20 cellular contexts compared by ENCODE assay signal in the genomic region with DNA sequence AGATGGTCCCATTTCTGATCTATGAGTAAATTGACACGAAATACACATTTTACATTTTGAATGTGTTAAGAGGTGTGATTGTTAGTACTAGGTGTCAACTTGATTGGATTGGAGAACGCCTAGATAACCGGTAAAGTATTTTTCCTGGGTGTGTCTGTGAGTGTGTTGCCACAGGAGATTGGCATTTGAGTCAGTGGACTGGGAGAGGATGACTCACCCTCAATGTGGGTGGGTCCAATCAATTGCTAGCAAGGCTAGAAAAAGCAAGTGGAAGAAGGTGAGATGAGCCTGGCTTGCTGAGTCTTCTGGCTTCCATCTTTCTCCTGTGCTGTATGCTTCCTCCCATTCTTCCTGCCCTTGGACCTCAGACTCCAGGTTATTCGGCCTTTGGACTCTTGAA.
DNase-seq lines count a peak whose midpoint lies in the region; ATAC-seq and TF ChIP-seq lines count a peak whose summit lies in the region.
"Had no signal": no experiment of that assay in that cellular context is flagged by ENCODE, and none has a peak within 500 bp of the region (broad histone marks: within the 10 kb centered on the region; RNA-seq: fewer than 3 reads in every experiment).

No MANE protein-coding gene starts in this region.

- no peaks in the 10 kb centered on the region for H3F3A ChIP-seq in GM23338 (replicated peaks; ENCODE audit: low read depth)

- ATAC-seq in GM23338 (no peak), mucosa of descending colon (peak; percentile 47), HG02798 (IDR thresholded peaks at IDR 0.05; ENCODE audit: poor library complexity, unreplicated experiment) (no peak)
- ATAC-seq in stimulated activated effector memory CD8-positive, alpha-beta T cell treated with anti-CD3 and anti-CD28 coated beads, Interleukin-12 subunit alpha, Interleukin-12 subunit beta, amount 100 ng/mL, for 72 hours, result no peak
- ATAC-seq: activated naive CD8-positive, alpha-beta T cell treated with anti-CD3 and anti-CD28 coated beads, Interleukin-2, amount 50 U/mL, for 24 hours; right cardiac atrium had no signal

- no peaks in the 10 kb centered on the region; the same call in 1 of the 2 replicates for H3K9me2 ChIP-seq in GM23338 (ENCODE audit: insufficient read depth)

- no peak overlapping the region for H3K4me2 ChIP-seq in GM23338

- no peaks in the 10 kb centered on the region for H4K20me1 ChIP-seq in GM23338 (replicated peaks; ENCODE audit: insufficient read depth)

- no peaks in the 10 kb centered on the region for H3K27me3 ChIP-seq in GM23338 (ENCODE audit: insufficient read depth)
- H3K27me3 ChIP-seq: SJSA1 had no signal

- no peaks in the 10 kb centered on the region for H3K9me3 Mint-ChIP-seq in GM23338
- peaks cover 50% of the 10 kb centered on the region for H3K9me3 Mint-ChIP-seq in activated T-helper 2 cell treated with anti-CD3 and anti-CD28 coated beads, Interferon-gamma antibody, Interleukin-2, Interleukin-4, amounts not matched to agents 10 μg/mL and 5 μg/mL and 100 μg/mL, durations not matched to agents 14 hours and 24 hours and 36 hours
- peaks cover 26% of the 10 kb centered on the region for H3K9me3 Mint-ChIP-seq in stimulated activated effector memory CD8-positive, alpha-beta T cell treated with anti-CD3 and anti-CD28 coated beads, Interleukin-12 subunit alpha, Interleukin-12 subunit beta, amount 100 ng/mL, for 72 hours

- H3K27me3 Mint-ChIP-seq in GM23338 (ENCODE audit: insufficient read depth, low read depth, poor library complexity), result peaks cover 2% of the 10 kb centered on the region
- no peaks in the 10 kb centered on the region for H3K27me3 Mint-ChIP-seq in activated T-helper 2 cell treated with anti-CD3 and anti-CD28 coated beads, Interferon-gamma antibody, Interleukin-2, Interleukin-4, amounts not matched to agents 10 μg/mL and 5 μg/mL and 100 μg/mL, durations not matched to agents 14 hours and 24 hours and 36 hours (ENCODE audit: low read depth)
- H3K27me3 Mint-ChIP-seq: activated naive CD8-positive, alpha-beta T cell treated with anti-CD3 and anti-CD28 coated beads, Interleukin-2, amount 50 U/mL, for 24 hours; B cell; naive B cell; stimulated activated naive CD8-positive, alpha-beta T cell treated with anti-CD3 and anti-CD28 coated beads, Interleukin-15, Interleukin-2, amounts not matched to agents 100 ng/mL and 50 ng/mL, for 24 hours had no signal

- peaks cover 1% of the 10 kb centered on the region; the same call in 2 of the 3 replicates for H3K4me1 Mint-ChIP-seq in GM23338
- H3K4me1 Mint-ChIP-seq in activated T-helper 2 cell treated with anti-CD3 and anti-CD28 coated beads, Interferon-gamma antibody, Interleukin-2, Interleukin-4, amounts not matched to agents 10 μg/mL and 5 μg/mL and 100 μg/mL, durations not matched to agents 14 hours and 24 hours and 36 hours (ENCODE audit: low read depth), result no peaks in the 10 kb centered on the region
- H3K4me1 Mint-ChIP-seq in stimulated activated effector memory CD8-positive, alpha-beta T cell treated with anti-CD3 and anti-CD28 coated beads, Interleukin-12 subunit alpha, Interleukin-12 subunit beta, amount 100 ng/mL, for 72 hours, result no peaks in the 10 kb centered on the region
- H3K4me1 Mint-ChIP-seq: activated naive CD8-positive, alpha-beta T cell treated with anti-CD3 and anti-CD28 coated beads, Interleukin-2, amount 50 U/mL, for 24 hours; B cell; naive B cell had no signal

- TF ChIP-seq CTCF in GM23338 (conservative IDR thresholded peaks at IDR 0.05; ENCODE audit: low read depth in 2 of 2), result no peak
- no peak for TF ChIP-seq CTCF in epithelial cell of proximal tubule (conservative IDR thresholded peaks at IDR 0.05; ENCODE audit: low read depth, low read length)
- TF ChIP-seq CTCF in mucosa of descending colon (IDR thresholded peaks at IDR 0.05), result no peak

- H3K4me1 ChIP-seq in GM23338 (ENCODE audit: insufficient read depth) (no peaks in the 10 kb centered on the region), mucosa of descending colon (ENCODE audit: low read depth) (no peaks in the 10 kb centered on the region)
- H3K4me1 ChIP-seq: SJSA1 had no signal

- H3K36me3 Mint-ChIP-seq in GM23338 (ENCODE audit: low read depth), result no peaks in the 10 kb centered on the region
- no peaks in the 10 kb centered on the region for H3K36me3 Mint-ChIP-seq in activated T-helper 2 cell treated with anti-CD3 and anti-CD28 coated beads, Interferon-gamma antibody, Interleukin-2, Interleukin-4, amounts not matched to agents 10 μg/mL and 5 μg/mL and 100 μg/mL, durations not matched to agents 14 hours and 24 hours and 36 hours (ENCODE audit: low read depth)
- no peaks in the 10 kb centered on the region for H3K36me3 Mint-ChIP-seq in stimulated activated effector memory CD8-positive, alpha-beta T cell treated with anti-CD3 and anti-CD28 coated beads, Interleukin-12 subunit alpha, Interleukin-12 subunit beta, amount 100 ng/mL, for 72 hours
- H3K36me3 Mint-ChIP-seq: naive B cell had no signal

- DNase-seq in GM23338 (ENCODE audit: low spot score), result no peak
- peak; percentile 60 for DNase-seq in NCI-H460 (ENCODE audit: extremely low read depth, low read depth)
- DNase-seq in epithelial cell of proximal tubule (ENCODE audit: low read depth), result peak; percentile 48
- no peak for DNase-seq in mucosa of descending colon
- no peak for DNase-seq in activated T-helper 2 cell treated with anti-CD3 and anti-CD28 coated beads, Interferon-gamma antibody, Interleukin-2, Interleukin-4, amounts not matched to agents 10 μg/mL and 5 μg/mL and 100 μg/mL, durations not matched to agents 14 hours and 24 hours and 36 hours (ENCODE audit: low spot score)
- no peak for DNase-seq in stimulated activated effector memory CD8-positive, alpha-beta T cell treated with anti-CD3 and anti-CD28 coated beads, Interleukin-12 subunit alpha, Interleukin-12 subunit beta, amount 100 ng/mL, for 72 hours (ENCODE audit: low spot score in 2 of 2)
- DNase-seq in NCI-H1105 (lab: John Stamatoyannopoulos, UW), result no peak
- DNase-seq: activated CD8-positive, alpha-beta memory T cell treated with anti-CD3 and anti-CD28 coated beads, Interleukin-2, amount 50 U/mL, for 48 hours; activated naive CD8-positive, alpha-beta T cell treated with anti-CD3 and anti-CD28 coated beads, Interleukin-2, amount 50 U/mL, for 24 hours; cortex of kidney; DMS79 treated with DMSO at 0.1 percent for 48 hours; kidney; naive B cell; NCI-H2029 treated with DMSO at 0.1 percent for 48 hours; right cardiac atrium had no signal

- no peak overlapping the region for H3K27ac Mint-ChIP-seq in GM23338
- no peak overlapping the region for H3K27ac Mint-ChIP-seq in activated T-helper 2 cell treated with anti-CD3 and anti-CD28 coated beads, Interferon-gamma antibody, Interleukin-2, Interleukin-4, amounts not matched to agents 10 μg/mL and 5 μg/mL and 100 μg/mL, durations not matched to agents 14 hours and 24 hours and 36 hours
- no peak overlapping the region for H3K27ac Mint-ChIP-seq in stimulated activated effector memory CD8-positive, alpha-beta T cell treated with anti-CD3 and anti-CD28 coated beads, Interleukin-12 subunit alpha, Interleukin-12 subunit beta, amount 100 ng/mL, for 72 hours
- H3K27ac Mint-ChIP-seq: activated naive CD8-positive, alpha-beta T cell treated with anti-CD3 and anti-CD28 coated beads, Interleukin-2, amount 50 U/mL, for 24 hours; B cell; naive B cell; stimulated activated naive CD8-positive, alpha-beta T cell treated with anti-CD3 and anti-CD28 coated beads, Interleukin-15, Interleukin-2, amounts not matched to agents 100 ng/mL and 50 ng/mL, for 24 hours had no signal

- H3K36me3 ChIP-seq in GM23338 (ENCODE audit: insufficient read depth) (no peaks in the 10 kb centered on the region), mucosa of descending colon (ENCODE audit: low read depth) (no peaks in the 10 kb centered on the region)
- H3K36me3 ChIP-seq: SJSA1 had no signal

- no peak overlapping the region for H3K27ac ChIP-seq in GM23338 (ENCODE audit: low read depth)
- H3K27ac ChIP-seq: SJSA1, VCaP had no signal

- H3K9me3 ChIP-seq in mucosa of descending colon, result no peaks in the 10 kb centered on the region
- H3K9me3 ChIP-seq: SJSA1 had no signal

- no peak overlapping the region for H3K4me3 ChIP-seq in GM23338
- H3K4me3 ChIP-seq in epithelial cell of proximal tubule (ENCODE audit: low read depth, low read length), result no peak overlapping the region
- no peak overlapping the region for H3K4me3 ChIP-seq in mucosa of descending colon
- H3K4me3 ChIP-seq: SJSA1 had no signal

- H3K4me3 Mint-ChIP-seq in GM23338, result no peak overlapping the region
- H3K4me3 Mint-ChIP-seq in activated T-helper 2 cell treated with anti-CD3 and anti-CD28 coated beads, Interferon-gamma antibody, Interleukin-2, Interleukin-4, amounts not matched to agents 10 μg/mL and 5 μg/mL and 100 μg/mL, durations not matched to agents 14 hours and 24 hours and 36 hours (ENCODE audit: low read depth), result no peak overlapping the region
- no peak overlapping the region for H3K4me3 Mint-ChIP-seq in stimulated activated effector memory CD8-positive, alpha-beta T cell treated with anti-CD3 and anti-CD28 coated beads, Interleukin-12 subunit alpha, Interleukin-12 subunit beta, amount 100 ng/mL, for 72 hours
- H3K4me3 Mint-ChIP-seq: activated naive CD8-positive, alpha-beta T cell treated with anti-CD3 and anti-CD28 coated beads, Interleukin-2, amount 50 U/mL, for 24 hours; B cell; naive B cell; stimulated activated naive CD8-positive, alpha-beta T cell treated with anti-CD3 and anti-CD28 coated beads, Interleukin-15, Interleukin-2, amounts not matched to agents 100 ng/mL and 50 ng/mL, for 24 hours had no signal

- intact Hi-C loops in mucosa of descending colon (cut with DNase I, micrococcal nuclease), result no loop called here
- intact Hi-C loops in activated T-helper 2 cell treated with anti-CD3 and anti-CD28 coated beads, Interferon-gamma antibody, Interleukin-2, Interleukin-4, amounts not matched to agents 10 μg/mL and 5 μg/mL and 100 μg/mL, durations not matched to agents 14 hours and 24 hours and 36 hours (cut with micrococcal nuclease), result no loop called here

- H3K79me2 ChIP-seq in GM23338 (replicated peaks; ENCODE audit: insufficient read depth), result no peaks in the 10 kb centered on the region

- peak overlapping the region; percentile 28; the same call in 1 of the 2 replicates for H2AFZ ChIP-seq in GM23338

TF ChIP-seq in GM23338, 12 proteins besides CTCF, POLR2A, EP300 and RAD21 (continues in another document):
- no peak for TF ChIP-seq POLR2AphosphoS5 (IDR thresholded peaks at IDR 0.05; ENCODE audit: low read depth)
- TF ChIP-seq CREB1 (CRISPR knock-in tag; IDR thresholded peaks at IDR 0.05; ENCODE audit: low read depth), result no peak
- no peak for TF ChIP-seq EZH2phosphoT487 (IDR thresholded peaks at IDR 0.05; ENCODE audit: unreplicated experiment)
- TF ChIP-seq ETS1 (IDR thresholded peaks at IDR 0.05), result no peak

Comparison
In these comparisons a context has a peak if more than half of its experiments do, and no peak if none do; other contexts are left out.
1. DNase-seq: peak in NCI-H460 (single experiment) and epithelial cell of proximal tubule (single experiment); none in GM23338 (single experiment), mucosa of descending colon (0 of 3), activated T-helper 2 cell treated with anti-CD3 and anti-CD28 coated beads, Interferon-gamma antibody, Interleukin-2, Interleukin-4, amounts not matched to agents 10 μg/mL and 5 μg/mL and 100 μg/mL, durations not matched to agents 14 hours and 24 hours and 36 hours (single experiment), stimulated activated effector memory CD8-positive, alpha-beta T cell treated with anti-CD3 and anti-CD28 coated beads, Interleukin-12 subunit alpha, Interleukin-12 subunit beta, amount 100 ng/mL, for 72 hours (0 of 2) and NCI-H1105 (single experiment).